In the genomic region with DNA sequence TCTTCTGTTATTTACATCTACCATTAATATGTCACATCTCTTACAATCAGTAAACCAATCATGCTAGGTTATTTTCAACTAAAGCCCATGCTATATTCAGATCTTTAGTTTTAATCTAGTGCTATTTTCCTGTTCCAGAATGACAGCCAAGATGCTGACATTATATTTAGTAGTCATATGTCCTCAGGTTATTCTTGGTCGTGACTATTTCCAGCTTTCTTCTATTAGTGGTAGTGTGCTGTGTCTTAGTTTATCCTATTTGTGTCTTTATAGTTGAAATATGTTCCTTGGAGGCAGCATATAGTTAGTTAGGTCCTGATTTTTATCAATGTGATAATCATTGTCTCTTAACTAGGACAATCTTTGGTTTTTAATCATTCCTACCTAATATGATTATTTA, we compare ENCODE assay signal across 3 cellular contexts.
"Had no signal": no experiment of that assay in that cellular context is flagged by ENCODE, and none has a peak within 500 bp of the region (broad histone marks: within the 10 kb centered on the region; RNA-seq: fewer than 3 reads in every experiment).

No MANE protein-coding gene starts in this region.

- DNase-seq: GDM1, GF-D8 had no signal

- ATAC-seq: GM12878 had no signal

- H3K4me3 ChIP-seq: GM12878 had no signal
